In the genomic region with DNA sequence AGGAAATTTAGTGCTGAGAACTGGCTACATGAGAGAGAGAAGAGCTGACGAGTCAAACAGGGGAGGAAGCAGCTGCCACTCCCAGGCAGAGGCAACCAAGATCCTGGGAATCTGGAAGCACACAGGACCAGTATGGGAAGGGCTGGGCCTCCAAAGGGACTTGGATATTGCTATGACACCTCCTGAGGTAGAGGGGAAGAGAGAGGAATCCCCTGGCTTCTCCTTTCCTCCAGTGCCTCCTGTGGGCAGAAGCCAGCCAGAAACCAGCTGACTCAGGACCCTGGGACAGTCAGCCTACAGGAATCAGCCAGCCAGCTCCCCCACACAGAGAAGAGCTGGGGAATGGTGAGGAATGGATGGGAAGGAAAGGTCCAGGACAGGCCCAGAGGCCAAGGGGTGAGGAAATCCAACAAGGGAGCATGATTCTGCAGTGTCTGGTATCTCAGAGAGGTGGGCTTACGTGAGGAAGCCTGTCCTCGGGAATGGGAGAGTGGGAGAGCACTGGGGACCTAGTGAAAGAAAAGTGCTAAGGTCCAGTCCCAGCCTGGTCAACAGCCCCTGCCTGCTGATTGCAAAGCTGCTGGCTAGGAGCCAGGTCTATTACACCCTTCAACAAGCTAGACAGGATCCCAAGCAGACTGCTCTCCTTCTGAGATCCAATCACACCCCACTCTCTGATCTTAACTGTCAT, we compare ENCODE assay signal across 1 cellular context.
TF ChIP-seq lines count a peak whose summit lies in the region.

No MANE protein-coding gene starts in this region.

TF ChIP-seq in K562, 482 proteins besides CTCF, POLR2A, EP300 and RAD21 (continued from another document and continues in another):
- TF ChIP-seq, protein P1, sequence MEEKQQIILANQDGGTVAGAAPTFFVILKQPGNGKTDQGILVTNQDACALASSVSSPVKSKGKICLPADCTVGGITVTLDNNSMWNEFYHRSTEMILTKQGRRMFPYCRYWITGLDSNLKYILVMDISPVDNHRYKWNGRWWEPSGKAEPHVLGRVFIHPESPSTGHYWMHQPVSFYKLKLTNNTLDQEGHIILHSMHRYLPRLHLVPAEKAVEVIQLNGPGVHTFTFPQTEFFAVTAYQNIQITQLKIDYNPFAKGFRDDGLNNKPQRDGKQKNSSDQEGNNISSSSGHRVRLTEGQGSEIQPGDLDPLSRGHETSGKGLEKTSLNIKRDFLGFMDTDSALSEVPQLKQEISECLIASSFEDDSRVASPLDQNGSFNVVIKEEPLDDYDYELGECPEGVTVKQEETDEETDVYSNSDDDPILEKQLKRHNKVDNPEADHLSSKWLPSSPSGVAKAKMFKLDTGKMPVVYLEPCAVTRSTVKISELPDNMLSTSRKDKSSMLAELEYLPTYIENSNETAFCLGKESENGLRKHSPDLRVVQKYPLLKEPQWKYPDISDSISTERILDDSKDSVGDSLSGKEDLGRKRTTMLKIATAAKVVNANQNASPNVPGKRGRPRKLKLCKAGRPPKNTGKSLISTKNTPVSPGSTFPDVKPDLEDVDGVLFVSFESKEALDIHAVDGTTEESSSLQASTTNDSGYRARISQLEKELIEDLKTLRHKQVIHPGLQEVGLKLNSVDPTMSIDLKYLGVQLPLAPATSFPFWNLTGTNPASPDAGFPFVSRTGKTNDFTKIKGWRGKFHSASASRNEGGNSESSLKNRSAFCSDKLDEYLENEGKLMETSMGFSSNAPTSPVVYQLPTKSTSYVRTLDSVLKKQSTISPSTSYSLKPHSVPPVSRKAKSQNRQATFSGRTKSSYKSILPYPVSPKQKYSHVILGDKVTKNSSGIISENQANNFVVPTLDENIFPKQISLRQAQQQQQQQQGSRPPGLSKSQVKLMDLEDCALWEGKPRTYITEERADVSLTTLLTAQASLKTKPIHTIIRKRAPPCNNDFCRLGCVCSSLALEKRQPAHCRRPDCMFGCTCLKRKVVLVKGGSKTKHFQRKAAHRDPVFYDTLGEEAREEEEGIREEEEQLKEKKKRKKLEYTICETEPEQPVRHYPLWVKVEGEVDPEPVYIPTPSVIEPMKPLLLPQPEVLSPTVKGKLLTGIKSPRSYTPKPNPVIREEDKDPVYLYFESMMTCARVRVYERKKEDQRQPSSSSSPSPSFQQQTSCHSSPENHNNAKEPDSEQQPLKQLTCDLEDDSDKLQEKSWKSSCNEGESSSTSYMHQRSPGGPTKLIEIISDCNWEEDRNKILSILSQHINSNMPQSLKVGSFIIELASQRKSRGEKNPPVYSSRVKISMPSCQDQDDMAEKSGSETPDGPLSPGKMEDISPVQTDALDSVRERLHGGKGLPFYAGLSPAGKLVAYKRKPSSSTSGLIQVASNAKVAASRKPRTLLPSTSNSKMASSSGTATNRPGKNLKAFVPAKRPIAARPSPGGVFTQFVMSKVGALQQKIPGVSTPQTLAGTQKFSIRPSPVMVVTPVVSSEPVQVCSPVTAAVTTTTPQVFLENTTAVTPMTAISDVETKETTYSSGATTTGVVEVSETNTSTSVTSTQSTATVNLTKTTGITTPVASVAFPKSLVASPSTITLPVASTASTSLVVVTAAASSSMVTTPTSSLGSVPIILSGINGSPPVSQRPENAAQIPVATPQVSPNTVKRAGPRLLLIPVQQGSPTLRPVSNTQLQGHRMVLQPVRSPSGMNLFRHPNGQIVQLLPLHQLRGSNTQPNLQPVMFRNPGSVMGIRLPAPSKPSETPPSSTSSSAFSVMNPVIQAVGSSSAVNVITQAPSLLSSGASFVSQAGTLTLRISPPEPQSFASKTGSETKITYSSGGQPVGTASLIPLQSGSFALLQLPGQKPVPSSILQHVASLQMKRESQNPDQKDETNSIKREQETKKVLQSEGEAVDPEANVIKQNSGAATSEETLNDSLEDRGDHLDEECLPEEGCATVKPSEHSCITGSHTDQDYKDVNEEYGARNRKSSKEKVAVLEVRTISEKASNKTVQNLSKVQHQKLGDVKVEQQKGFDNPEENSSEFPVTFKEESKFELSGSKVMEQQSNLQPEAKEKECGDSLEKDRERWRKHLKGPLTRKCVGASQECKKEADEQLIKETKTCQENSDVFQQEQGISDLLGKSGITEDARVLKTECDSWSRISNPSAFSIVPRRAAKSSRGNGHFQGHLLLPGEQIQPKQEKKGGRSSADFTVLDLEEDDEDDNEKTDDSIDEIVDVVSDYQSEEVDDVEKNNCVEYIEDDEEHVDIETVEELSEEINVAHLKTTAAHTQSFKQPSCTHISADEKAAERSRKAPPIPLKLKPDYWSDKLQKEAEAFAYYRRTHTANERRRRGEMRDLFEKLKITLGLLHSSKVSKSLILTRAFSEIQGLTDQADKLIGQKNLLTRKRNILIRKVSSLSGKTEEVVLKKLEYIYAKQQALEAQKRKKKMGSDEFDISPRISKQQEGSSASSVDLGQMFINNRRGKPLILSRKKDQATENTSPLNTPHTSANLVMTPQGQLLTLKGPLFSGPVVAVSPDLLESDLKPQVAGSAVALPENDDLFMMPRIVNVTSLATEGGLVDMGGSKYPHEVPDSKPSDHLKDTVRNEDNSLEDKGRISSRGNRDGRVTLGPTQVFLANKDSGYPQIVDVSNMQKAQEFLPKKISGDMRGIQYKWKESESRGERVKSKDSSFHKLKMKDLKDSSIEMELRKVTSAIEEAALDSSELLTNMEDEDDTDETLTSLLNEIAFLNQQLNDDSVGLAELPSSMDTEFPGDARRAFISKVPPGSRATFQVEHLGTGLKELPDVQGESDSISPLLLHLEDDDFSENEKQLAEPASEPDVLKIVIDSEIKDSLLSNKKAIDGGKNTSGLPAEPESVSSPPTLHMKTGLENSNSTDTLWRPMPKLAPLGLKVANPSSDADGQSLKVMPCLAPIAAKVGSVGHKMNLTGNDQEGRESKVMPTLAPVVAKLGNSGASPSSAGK (IDR thresholded peaks at IDR 0.05), result no peak
- TF ChIP-seq TRIM28 (IDR thresholded peaks at IDR 0.05) (no peak), GTF2E2 (tag; IDR thresholded peaks at IDR 0.05) (no peak), ZBTB8A (IDR thresholded peaks at IDR 0.05; ENCODE audit: partially characterized antibody) (no peak), EWSR1 (IDR thresholded peaks at IDR 0.05; ENCODE audit: borderline replicate concordance, low read depth, partially characterized antibody) (no peak), ZNF764 (CRISPR knock-in tag; IDR thresholded peaks at IDR 0.05; ENCODE audit: low read depth) (no peak), SRSF9 (IDR thresholded peaks at IDR 0.05; ENCODE audit: borderline replicate concordance, low read depth, low read length) (no peak), MAFK (IDR thresholded peaks at IDR 0.05; ENCODE audit: low read length) (peak; percentile 86), ARID1B (IDR thresholded peaks at IDR 0.05) (peak; percentile 44; the same call in 1 of the 2 replicates), SMARCE1 (IDR thresholded peaks at IDR 0.05) (peak; percentile 23; the same call in 1 of the 2 replicates), ZNF431 (CRISPR knock-in tag; IDR thresholded peaks at IDR 0.05) (no peak), RBM22 (IDR thresholded peaks at IDR 0.05; ENCODE audit: low read depth, low read length, poor library complexity, severe bottlenecking) (no peak), FOXJ2 (tag; IDR thresholded peaks at IDR 0.05) (no peak), SMARCA4 (IDR thresholded peaks at IDR 0.05) (peak; percentile 61; the same call in 1 of the 2 replicates), PHTF2 (CRISPR knock-in tag; IDR thresholded peaks at IDR 0.05) (no peak), CHCHD3 (CRISPR knock-in tag; IDR thresholded peaks at IDR 0.05) (no peak), HNRNPL (IDR thresholded peaks at IDR 0.05; ENCODE audit: low read depth, low read length) (no peak), BRF1 (IDR thresholded peaks at IDR 0.05; ENCODE audit: borderline replicate concordance, extremely low read depth, insufficient read length) (no peak), ETV1 (tag; conservative IDR thresholded peaks at IDR 0.05; ENCODE audit: low read depth) (no peak; the same call in 1 of the 2 replicates), SMAD4 (CRISPR knock-in tag; conservative IDR thresholded peaks at IDR 0.05) (peak; percentile 95), NFATC3 (IDR thresholded peaks at IDR 0.05) (no peak), EZH2 (IDR thresholded peaks at IDR 0.05; ENCODE audit: borderline replicate concordance, low read depth, low read length) (no peak), BDP1 (IDR thresholded peaks at IDR 0.05; ENCODE audit: insufficient read depth, insufficient read length) (no peak)
- TF ChIP-seq, protein P2, sequence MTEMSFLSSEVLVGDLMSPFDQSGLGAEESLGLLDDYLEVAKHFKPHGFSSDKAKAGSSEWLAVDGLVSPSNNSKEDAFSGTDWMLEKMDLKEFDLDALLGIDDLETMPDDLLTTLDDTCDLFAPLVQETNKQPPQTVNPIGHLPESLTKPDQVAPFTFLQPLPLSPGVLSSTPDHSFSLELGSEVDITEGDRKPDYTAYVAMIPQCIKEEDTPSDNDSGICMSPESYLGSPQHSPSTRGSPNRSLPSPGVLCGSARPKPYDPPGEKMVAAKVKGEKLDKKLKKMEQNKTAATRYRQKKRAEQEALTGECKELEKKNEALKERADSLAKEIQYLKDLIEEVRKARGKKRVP (CRISPR knock-in tag; IDR thresholded peaks at IDR 0.05), result no peak
- TF ChIP-seq, protein P3, sequence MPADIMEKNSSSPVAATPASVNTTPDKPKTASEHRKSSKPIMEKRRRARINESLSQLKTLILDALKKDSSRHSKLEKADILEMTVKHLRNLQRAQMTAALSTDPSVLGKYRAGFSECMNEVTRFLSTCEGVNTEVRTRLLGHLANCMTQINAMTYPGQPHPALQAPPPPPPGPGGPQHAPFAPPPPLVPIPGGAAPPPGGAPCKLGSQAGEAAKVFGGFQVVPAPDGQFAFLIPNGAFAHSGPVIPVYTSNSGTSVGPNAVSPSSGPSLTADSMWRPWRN (IDR thresholded peaks at IDR 0.05; ENCODE audit: low read depth), result 0 out of 2 replicates have a peak, but pooled peaks have one; percentile 5
- TF ChIP-seq, protein P4, sequence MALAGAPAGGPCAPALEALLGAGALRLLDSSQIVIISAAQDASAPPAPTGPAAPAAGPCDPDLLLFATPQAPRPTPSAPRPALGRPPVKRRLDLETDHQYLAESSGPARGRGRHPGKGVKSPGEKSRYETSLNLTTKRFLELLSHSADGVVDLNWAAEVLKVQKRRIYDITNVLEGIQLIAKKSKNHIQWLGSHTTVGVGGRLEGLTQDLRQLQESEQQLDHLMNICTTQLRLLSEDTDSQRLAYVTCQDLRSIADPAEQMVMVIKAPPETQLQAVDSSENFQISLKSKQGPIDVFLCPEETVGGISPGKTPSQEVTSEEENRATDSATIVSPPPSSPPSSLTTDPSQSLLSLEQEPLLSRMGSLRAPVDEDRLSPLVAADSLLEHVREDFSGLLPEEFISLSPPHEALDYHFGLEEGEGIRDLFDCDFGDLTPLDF (CRISPR knock-in tag; IDR thresholded peaks at IDR 0.05), result no peak
- TF ChIP-seq, protein P5, sequence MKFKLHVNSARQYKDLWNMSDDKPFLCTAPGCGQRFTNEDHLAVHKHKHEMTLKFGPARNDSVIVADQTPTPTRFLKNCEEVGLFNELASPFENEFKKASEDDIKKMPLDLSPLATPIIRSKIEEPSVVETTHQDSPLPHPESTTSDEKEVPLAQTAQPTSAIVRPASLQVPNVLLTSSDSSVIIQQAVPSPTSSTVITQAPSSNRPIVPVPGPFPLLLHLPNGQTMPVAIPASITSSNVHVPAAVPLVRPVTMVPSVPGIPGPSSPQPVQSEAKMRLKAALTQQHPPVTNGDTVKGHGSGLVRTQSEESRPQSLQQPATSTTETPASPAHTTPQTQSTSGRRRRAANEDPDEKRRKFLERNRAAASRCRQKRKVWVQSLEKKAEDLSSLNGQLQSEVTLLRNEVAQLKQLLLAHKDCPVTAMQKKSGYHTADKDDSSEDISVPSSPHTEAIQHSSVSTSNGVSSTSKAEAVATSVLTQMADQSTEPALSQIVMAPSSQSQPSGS (CRISPR knock-in tag; IDR thresholded peaks at IDR 0.05), result no peak
